In genomic region chr4:109730294-109731051, GRCh38 we compare ENCODE assay signal across 8 cellular contexts.
A peak's percentile ranks its signal among the peaks of the same experiment; 100 is the strongest.
DNase-seq lines count a peak whose midpoint lies in the region; ATAC-seq, FAIRE-seq and TF ChIP-seq lines count a peak whose summit lies in the region.

No MANE protein-coding gene starts in this region.

- no peaks in the 10 kb centered on the region for H3K36me3 ChIP-seq in tibial artery

- FAIRE-seq in HTR-8/SVneo (lab: Jason Lieb, UNC), result no peak

- ATAC-seq in GM21619 (IDR thresholded peaks at IDR 0.05; ENCODE audit: unreplicated experiment), result peak; percentile 45

- H3K4me3 Mint-ChIP-seq in T-helper 2 cell treated with Interferon-gamma antibody and Interleukin-4, amounts not matched to agents 5 μg/mL and 100 μg/mL, for 36 hours, result peak overlapping the region; percentile 84

- peaks cover 7% of the 10 kb centered on the region for H3K27me3 Mint-ChIP-seq in T-helper 2 cell treated with Interferon-gamma antibody and Interleukin-4, amounts not matched to agents 5 μg/mL and 100 μg/mL, for 36 hours (ENCODE audit: low read depth)

- peaks cover 0 to 16% (median 10%) of the 10 kb centered on the region in 4 donors for H3K4me1 ChIP-seq in tibial artery

- intact Hi-C loops in tibial artery (cut with DNase I; ENCODE audit: low total_unique reads), result loop anchor here (2.0 kb wide), 1 partner anchor 28 kb away; the partner anchor contains the start of gene CASP6

- DNase-seq in NCI-H2081 (lab: John Stamatoyannopoulos, UW) (peak; percentile 23 to 56), NCI-H2081 treated with DMSO at 0.1 percent for 48 hours (lab: John Stamatoyannopoulos, UW) (no peak), HTR-8/SVneo (ENCODE audit: insufficient read length, low spot score) (peak; percentile 59), epithelial cell of esophagus (ENCODE audit: low read depth) (peak; percentile 48), midbrain (lab: John Stamatoyannopoulos, UW) (peak; percentile 52), tibial artery (peak; percentile 41 to 81)
- DNase-seq in T-helper 2 cell treated with Interferon-gamma antibody and Interleukin-4, amounts not matched to agents 5 μg/mL and 100 μg/mL, for 36 hours (ENCODE audit: low spot score), result no peak

- peaks cover 4% of the 10 kb centered on the region for H3K36me3 Mint-ChIP-seq in T-helper 2 cell treated with Interferon-gamma antibody and Interleukin-4, amounts not matched to agents 5 μg/mL and 100 μg/mL, for 36 hours (ENCODE audit: low read depth)

- H3K9me3 ChIP-seq in tibial artery, result no peaks in the 10 kb centered on the region

- no peaks in the 10 kb centered on the region for H3K9me3 Mint-ChIP-seq in T-helper 2 cell treated with Interferon-gamma antibody and Interleukin-4, amounts not matched to agents 5 μg/mL and 100 μg/mL, for 36 hours

- H3K4me1 Mint-ChIP-seq in T-helper 2 cell treated with Interferon-gamma antibody and Interleukin-4, amounts not matched to agents 5 μg/mL and 100 μg/mL, for 36 hours (ENCODE audit: low read depth), result peaks cover 17% of the 10 kb centered on the region

- H3K27ac Mint-ChIP-seq in T-helper 2 cell treated with Interferon-gamma antibody and Interleukin-4, amounts not matched to agents 5 μg/mL and 100 μg/mL, for 36 hours, result peak overlapping the region; percentile 67

- no peaks in the 10 kb centered on the region for H3K27me3 ChIP-seq in tibial artery

- peak overlapping the region; percentile 93 for H3K4me3 ChIP-seq in epithelial cell of esophagus (ENCODE audit: low read length)
- peak overlapping the region; percentile 64 to 87 for H3K4me3 ChIP-seq in tibial artery

- H3K27ac ChIP-seq in tibial artery, result peak overlapping the region; percentile 66 to 79

- no peak for TF ChIP-seq CTCF in epithelial cell of esophagus (IDR thresholded peaks at IDR 0.05; ENCODE audit: insufficient read depth, low read depth, low read length, missing control alignments)
- TF ChIP-seq CTCF in tibial artery (IDR thresholded peaks at IDR 0.05), result no peak

Comparison
In these comparisons a context has a peak if more than half of its experiments do, and no peak if none do; other contexts are left out.
1. DNase-seq: peak in NCI-H2081 (2 of 2), HTR-8/SVneo (single experiment), epithelial cell of esophagus (single experiment), midbrain (single experiment) and tibial artery (2 of 2); none in NCI-H2081 treated with DMSO at 0.1 percent for 48 hours (single experiment) and T-helper 2 cell treated with Interferon-gamma antibody and Interleukin-4, amounts not matched to agents 5 μg/mL and 100 μg/mL, for 36 hours (single experiment).